Comparison of ENCODE assay signal across 1 cellular context in genomic region chrX:31316340-31316991, GRCh38.
TF ChIP-seq lines count a peak whose summit lies in the region.

No MANE protein-coding gene starts in this region.

TF ChIP-seq in HepG2, 621 proteins besides CTCF, POLR2A, EP300 and RAD21 (continued from another document):
- no peak for TF ChIP-seq ZHX2 (IDR thresholded peaks at IDR 0.05; ENCODE audit: low read depth)
- no peak for TF ChIP-seq ZHX2 (CRISPR knock-in tag; IDR thresholded peaks at IDR 0.05; ENCODE audit: borderline replicate concordance)
- peak; percentile 45; the same call in 1 of the 2 replicates for TF ChIP-seq NR2F6 (IDR thresholded peaks at IDR 0.05)
- no peak for TF ChIP-seq NR2F6 (CRISPR knock-in tag; IDR thresholded peaks at IDR 0.05)
- TF ChIP-seq ATF7-NPFF (CRISPR knock-in tag; IDR thresholded peaks at IDR 0.05; ENCODE audit: low read depth): no peak
- TF ChIP-seq THAP11 (CRISPR knock-in tag; IDR thresholded peaks at IDR 0.05): no peak
- TF ChIP-seq ZSCAN30 (CRISPR knock-in tag; IDR thresholded peaks at IDR 0.05): no peak
- TF ChIP-seq ZNF782 (CRISPR knock-in tag; IDR thresholded peaks at IDR 0.05; ENCODE audit: borderline replicate concordance): no peak
- TF ChIP-seq MIER3 (CRISPR knock-in tag; IDR thresholded peaks at IDR 0.05; ENCODE audit: borderline replicate concordance): no peak
- TF ChIP-seq GTF3A (CRISPR knock-in tag; conservative IDR thresholded peaks at IDR 0.05): no peak
- TF ChIP-seq TBP (CRISPR knock-in tag; IDR thresholded peaks at IDR 0.05): no peak
